ENCODE assay signal across 8 cellular contexts in genomic region chr3:100708989-100709839, GRCh38. TPM values are rescaled to one million over a fixed set of nuclear protein-coding genes. Genes with fewer than 3 reads are reported as not detected.
A peak's percentile ranks its signal among the peaks of the same experiment; 100 is the strongest.
DNase-seq lines count a peak whose midpoint lies in the region; ATAC-seq and TF ChIP-seq lines count a peak whose summit lies in the region.

TFG (plus strand) TSS chr3:100709494; CDS start chr3:100713686, 4,192 bp downstream.

- TF ChIP-seq CTCF in GM12864 (IDR thresholded peaks at IDR 0.05; ENCODE audit: low read depth, low read length, missing control alignments) (no peak), osteocyte (IDR thresholded peaks at IDR 0.05) (no peak)

- H3K4me3 ChIP-seq in GM12864 (ENCODE audit: low read depth, low read length): peak within 1 kb of the TSS; percentile 79
- peak within 1 kb of the TSS; percentile 98 for H3K4me3 ChIP-seq in thymus (ENCODE audit: low read length)

- no peaks in the 10 kb centered on the region for H3K27me3 ChIP-seq in thymus (ENCODE audit: control insufficient read depth, insufficient read depth)

- DNase-seq in GM12864 (ENCODE audit: low read depth): peak; percentile 96
- peak; percentile 98 to 99 (median 98) for DNase-seq in NCI-H1417 (lab: John Stamatoyannopoulos, UW)
- DNase-seq in SW 1271 (lab: John Stamatoyannopoulos, UW): peak; percentile 94 to 98
- peak; percentile 90 for DNase-seq in activated naive CD8-positive, alpha-beta T cell treated with anti-CD3 and anti-CD28 coated beads, Interleukin-2, amount 50 U/mL, for 16 hours (ENCODE audit: low read depth, low spot score)
- peak; percentile 87 to 98 (median 96) for DNase-seq in head of caudate nucleus
- DNase-seq in osteocyte (ENCODE audit: extremely low spot score, unreplicated experiment): peak; percentile 100

- H3K36me3 Mint-ChIP-seq in osteocyte (ENCODE audit: unreplicated experiment): peaks cover 23% of the 10 kb centered on the region

- peaks cover 2% of the 10 kb centered on the region for H3K36me3 ChIP-seq in thymus (ENCODE audit: control insufficient read depth, insufficient read depth)

- H3K27ac ChIP-seq in thymus (ENCODE audit: low read depth): peak within 1 kb of the TSS; percentile 97

- intact Hi-C loops in head of caudate nucleus (cut with DNase I): loop anchor here (5.0 kb wide), 1 partner anchor 307 kb away; the partner anchor contains the start of genes LNP1 and TOMM70

- H3K4me1 ChIP-seq in thymus (ENCODE audit: control insufficient read depth, insufficient read depth, low read length): peaks cover 10% of the 10 kb centered on the region

- WGBS in thymus: 1% methylated on average over 76 of the region's 76 CpGs

- peak within 1 kb of the TSS; percentile 81 for H3K4me3 Mint-ChIP-seq in osteocyte (ENCODE audit: unreplicated experiment)

- no peaks in the 10 kb centered on the region for H3K9me3 Mint-ChIP-seq in osteocyte (ENCODE audit: unreplicated experiment)

- peak; percentile 95 for ATAC-seq in HG02759 (IDR thresholded peaks at IDR 0.05; ENCODE audit: unreplicated experiment)

- peak within 1 kb of the TSS; percentile 89 for H3K27ac Mint-ChIP-seq in osteocyte (ENCODE audit: unreplicated experiment)

- no peaks in the 10 kb centered on the region for H3K9me3 ChIP-seq in thymus (ENCODE audit: control insufficient read depth)

- H3K4me1 Mint-ChIP-seq in osteocyte (ENCODE audit: unreplicated experiment): peaks cover 32% of the 10 kb centered on the region

- peaks cover 12% of the 10 kb centered on the region for H3K27me3 Mint-ChIP-seq in osteocyte (ENCODE audit: unreplicated experiment)

RNA-seq across cellular contexts. Expression of gene TFG, which starts in this region (rescaled TPM):
- 117 and 119 TPM in 2 replicates for total RNA-seq in osteocyte
- polyA plus RNA-seq in thymus: 77.9 TPM

Comparison
In these comparisons a context has a peak if more than half of its experiments do, and no peak if none do; other contexts are left out.
1. Peak in every context shown above with its lines: DNase-seq, ATAC-seq, H3K4me3 ChIP-seq and H3K27ac ChIP-seq.